Comparison of ENCODE assay signal across 20 cellular contexts in genomic region chr3:55626284-55626675, GRCh38.
DNase-seq lines count a peak whose midpoint lies in the region; FAIRE-seq and TF ChIP-seq lines count a peak whose summit lies in the region.
"Had no signal": no experiment of that assay in that cellular context is flagged by ENCODE, and none has a peak within 500 bp of the region (broad histone marks: within the 10 kb centered on the region; RNA-seq: fewer than 3 reads in every experiment).

No MANE protein-coding gene starts in this region.

- H3K4me3 Mint-ChIP-seq in astrocyte (ENCODE audit: unreplicated experiment): no peak overlapping the region
- H3K4me3 Mint-ChIP-seq: CD4-positive, alpha-beta T cell; H9 had no signal

- H4K91ac ChIP-seq in mesenchymal stem cell (ENCODE audit: low read length): no peak overlapping the region

- in situ Hi-C loops in GM23248 (cut with MboI): no loop called here

- H2BK15ac ChIP-seq in mesenchymal stem cell (ENCODE audit: low read depth, poor library complexity, severe bottlenecking): no peak overlapping the region

- H3K14ac ChIP-seq in mesenchymal stem cell (ENCODE audit: low read length in 2 of 2): no peak overlapping the region

- no peaks in the 10 kb centered on the region for H3K9me2 ChIP-seq in GM23248 (ENCODE audit: insufficient read depth)

- no peaks in the 10 kb centered on the region for H4K20me1 ChIP-seq in GM23248 (ENCODE audit: insufficient read depth)
- no peaks in the 10 kb centered on the region for H4K20me1 ChIP-seq in astrocyte (ENCODE audit: insufficient read depth, low read length)

- H3K9me3 Mint-ChIP-seq in astrocyte (ENCODE audit: unreplicated experiment): no peaks in the 10 kb centered on the region
- H3K9me3 Mint-ChIP-seq: CD4-positive, alpha-beta T cell; H9 had no signal

- H3K9me3 ChIP-seq in GM23248 (ENCODE audit: low read depth): no peaks in the 10 kb centered on the region
- no peaks in the 10 kb centered on the region for H3K9me3 ChIP-seq in astrocyte (ENCODE audit: insufficient read depth, low read depth, low read length)
- H3K9me3 ChIP-seq in mesenchymal stem cell (ENCODE audit: control insufficient read depth, low read length): no peaks in the 10 kb centered on the region
- H3K9me3 ChIP-seq: BE2C, Caco-2, Peyer's patch had no signal

- peak overlapping the region in 1 of 2 experiments; percentile 42 for H2BK12ac ChIP-seq in mesenchymal stem cell (ENCODE audit: low read length in 2 of 2)

- WGBS in GM23248 (ENCODE audit: low coverage in 1 of 2, low lambda C conversion rate in 2 of 2, missing lambda C conversion rate in 2 of 2), 2 experiments: 14 to 20% methylated on average over 2 of the region's 2 CpGs
- WGBS in mesenchymal stem cell: 89% methylated on average over 2 of the region's 2 CpGs

- peak; percentile 31 for DNase-seq in AG08395 (ENCODE audit: low spot score)
- DNase-seq in GM23248: peak; percentile 40
- DNase-seq in astrocyte (ENCODE audit: low read depth): no peak
- DNase-seq in mesenchymal stem cell: no peak
- DNase-seq in RKO (ENCODE audit: low spot score): no peak
- no peak for DNase-seq in NCI-H748 treated with DMSO at 0.1 percent for 48 hours (lab: John Stamatoyannopoulos, UW)
- no peak for DNase-seq in caudate nucleus (lab: John Stamatoyannopoulos, UW)
- no peak for DNase-seq in kidney glomerular epithelial cell (lab: John Stamatoyannopoulos, UW)
- DNase-seq: BE2C; Caco-2; CD4-positive, alpha-beta T cell; H9; NCI-H1048; NCI-H1436; NCI-H2029; NCI-H2171; NCI-H526; Peyer's patch had no signal

- H3K4ac ChIP-seq in mesenchymal stem cell (ENCODE audit: low read depth in 1 of 2, low read length in 2 of 2): no peak overlapping the region

- 0 out of 2 replicates have a peak, but pooled peaks cover 14% of the 10 kb centered on the region for H3F3A ChIP-seq in GM23248 (ENCODE audit: insufficient read depth)

- H4K8ac ChIP-seq in mesenchymal stem cell (ENCODE audit: low read length): no peak overlapping the region

- no peak for TF ChIP-seq CTCF in astrocyte (IDR thresholded peaks at IDR 0.05; ENCODE audit: insufficient read depth, low read depth, low read length)

- peaks cover 45% of the 10 kb centered on the region for H3K4me1 Mint-ChIP-seq in astrocyte (ENCODE audit: low read depth, unreplicated experiment)

- H3K18ac ChIP-seq in mesenchymal stem cell (ENCODE audit: low read depth in 1 of 2, low read length in 2 of 2): peak overlapping the region in 1 of 2 experiments; percentile 18

- no peaks in the 10 kb centered on the region for H3K36me3 ChIP-seq in GM23248 (ENCODE audit: low read depth)
- no peaks in the 10 kb centered on the region for H3K36me3 ChIP-seq in astrocyte (ENCODE audit: insufficient read depth, low read length)
- H3K36me3 ChIP-seq in mesenchymal stem cell (ENCODE audit: control insufficient read depth in 1 of 2, insufficient read depth in 2 of 2, low read depth in 1 of 2, low read length in 2 of 2): no peaks in the 10 kb centered on the region
- H3K36me3 ChIP-seq: BE2C, Peyer's patch had no signal

- no peak overlapping the region; the same call in 1 of the 2 replicates for H2AFZ ChIP-seq in GM23248
- H2AFZ ChIP-seq in astrocyte (ENCODE audit: low read depth, low read length): no peak overlapping the region
- H2AFZ ChIP-seq in mesenchymal stem cell (ENCODE audit: low read depth, low read length): no peak overlapping the region

- FAIRE-seq in astrocyte (lab: Jason Lieb, UNC): no peak
- FAIRE-seq: GM12892 had no signal

- H2BK120ac ChIP-seq in mesenchymal stem cell (ENCODE audit: low read depth, low read length): no peak overlapping the region

- H3K27ac ChIP-seq in GM23248 (no peak overlapping the region), astrocyte (ENCODE audit: low read depth, low read length) (no peak overlapping the region), mesenchymal stem cell (ENCODE audit: low read length, poor library complexity, severe bottlenecking) (peak overlapping the region; percentile 58), caudate nucleus (ENCODE audit: low read depth, low read length) (no peak overlapping the region)
- H3K27ac ChIP-seq: 22Rv1, Peyer's patch had no signal

- H3K4me2 ChIP-seq in GM23248 (ENCODE audit: unreplicated experiment): peak overlapping the region; percentile 41
- H3K4me2 ChIP-seq in astrocyte (ENCODE audit: low read length): no peak overlapping the region
- H3K4me2 ChIP-seq in mesenchymal stem cell (ENCODE audit: low read length, poor library complexity, severe bottlenecking): no peak overlapping the region

- H3K27me3 Mint-ChIP-seq in astrocyte (ENCODE audit: low read depth, unreplicated experiment): peaks cover 2% of the 10 kb centered on the region
- H3K27me3 Mint-ChIP-seq: CD4-positive, alpha-beta T cell had no signal

- no peak overlapping the region for H3K9ac ChIP-seq in GM23248
- no peak overlapping the region for H3K9ac ChIP-seq in astrocyte (ENCODE audit: low read length)
- H3K9ac ChIP-seq in mesenchymal stem cell (ENCODE audit: low read length): no peak overlapping the region

- H3K27ac Mint-ChIP-seq in astrocyte (ENCODE audit: unreplicated experiment): peak overlapping the region; percentile 51
- H3K27ac Mint-ChIP-seq: CD4-positive, alpha-beta T cell; H9 had no signal

- H3K4me1 ChIP-seq in GM23248 (ENCODE audit: insufficient read depth) (peaks cover 22% of the 10 kb centered on the region), astrocyte (ENCODE audit: insufficient read depth, low read length) (peaks cover 29% of the 10 kb centered on the region), mesenchymal stem cell (ENCODE audit: control insufficient read depth, insufficient read depth, low read depth, low read length) (peaks cover 4% of the 10 kb centered on the region)
- H3K4me1 ChIP-seq: BE2C, Peyer's patch had no signal

- no peak overlapping the region for H3K4me3 ChIP-seq in GM23248
- no peak overlapping the region for H3K4me3 ChIP-seq in astrocyte (ENCODE audit: insufficient read depth, low read depth, low read length)
- H3K4me3 ChIP-seq in mesenchymal stem cell (ENCODE audit: insufficient read depth in 1 of 2, low read depth in 1 of 2, low read length in 2 of 2): no peak overlapping the region
- H3K4me3 ChIP-seq: Peyer's patch had no signal

- no peaks in the 10 kb centered on the region for H3K36me3 Mint-ChIP-seq in astrocyte (ENCODE audit: low read depth, unreplicated experiment)

- no peaks in the 10 kb centered on the region for H3K27me3 ChIP-seq in GM23248 (replicated peaks; ENCODE audit: insufficient read depth)
- H3K27me3 ChIP-seq in astrocyte (ENCODE audit: insufficient read depth, low read length): no peaks in the 10 kb centered on the region
- H3K27me3 ChIP-seq in mesenchymal stem cell (ENCODE audit: control insufficient read depth in 1 of 2, insufficient read depth in 1 of 2, low read length in 2 of 2): peaks cover 0 to 13% of the 10 kb centered on the region in 2 experiments
- H3K27me3 ChIP-seq: BE2C, Peyer's patch had no signal

- no peaks in the 10 kb centered on the region for H3K79me1 ChIP-seq in mesenchymal stem cell (replicated peaks; ENCODE audit: low read length, poor library complexity, severe bottlenecking)

- H3K79me2 ChIP-seq in GM23248 (ENCODE audit: insufficient read depth) (no peaks in the 10 kb centered on the region), astrocyte (ENCODE audit: insufficient read depth, low read length) (no peaks in the 10 kb centered on the region)

- H2BK5ac ChIP-seq in mesenchymal stem cell (ENCODE audit: low read depth, low read length, poor library complexity, severe bottlenecking): no peak overlapping the region

- no peak overlapping the region for H2AK5ac ChIP-seq in mesenchymal stem cell (ENCODE audit: low read length, severe bottlenecking)

- no peak overlapping the region for H3K23ac ChIP-seq in mesenchymal stem cell (ENCODE audit: low read length in 2 of 2)

Comparison
In these comparisons a context has a peak if more than half of its experiments do, and no peak if none do; other contexts are left out.
1. DNase-seq: peak in AG08395 (single experiment) and GM23248 (single experiment); none in astrocyte (single experiment), mesenchymal stem cell (single experiment), RKO (single experiment), NCI-H748 treated with DMSO at 0.1 percent for 48 hours (single experiment), caudate nucleus (0 of 61) and kidney glomerular epithelial cell (single experiment).